8 cellular contexts compared by ENCODE assay signal in the genomic region with DNA sequence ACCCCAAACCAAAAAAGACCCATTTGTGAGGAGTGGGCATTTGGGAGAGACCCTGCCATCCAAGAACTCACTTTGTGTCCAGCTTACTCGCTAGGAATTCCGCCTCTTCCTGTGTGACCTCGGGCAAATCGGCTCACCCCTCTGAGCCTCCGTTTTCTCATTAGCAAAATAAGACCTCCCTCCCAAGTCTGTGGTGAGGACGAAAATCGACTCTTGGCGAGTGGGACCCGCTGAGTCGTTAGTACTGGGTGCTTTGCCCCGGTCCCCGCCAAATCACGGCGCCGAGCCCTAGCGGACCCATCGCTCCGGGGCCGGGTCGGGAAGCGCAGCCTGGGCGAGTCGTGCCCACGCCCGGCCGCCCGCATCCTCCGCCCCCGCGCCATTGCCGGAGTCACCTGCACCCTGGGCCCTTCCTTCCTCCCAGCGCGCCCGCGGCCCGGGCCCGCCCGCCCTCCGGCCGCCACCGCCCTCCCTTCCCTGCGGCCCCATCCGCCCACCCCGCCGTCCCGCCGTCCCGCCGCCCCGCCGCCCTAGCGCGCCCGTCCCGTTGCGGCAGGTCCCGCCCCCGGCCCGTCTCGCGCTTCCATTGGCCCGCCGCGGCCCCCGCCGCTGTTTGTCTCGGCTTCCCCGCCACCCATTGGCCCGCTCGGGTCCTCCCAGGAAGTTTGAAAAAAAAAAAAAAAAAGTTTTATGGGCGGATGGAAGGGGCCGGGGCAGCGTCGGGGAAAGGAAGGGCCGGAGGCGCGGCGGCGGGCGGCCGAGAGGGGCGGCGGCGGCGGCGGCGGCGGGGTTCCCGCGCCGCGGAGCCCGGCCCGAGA. TPM values are rescaled to one million over a fixed set of nuclear protein-coding genes. Genes with fewer than 3 reads are reported as not detected.
DNase-seq lines count a peak whose midpoint lies in the region; ATAC-seq and TF ChIP-seq lines count a peak whose summit lies in the region.

No MANE protein-coding gene starts in this region.

- H3K4me1 ChIP-seq in BE2C = peaks cover 25% of the 10 kb centered on the region

- H3K9me3 ChIP-seq in BE2C = no peaks in the 10 kb centered on the region

- peak overlapping the region; percentile 86 for H3K4me3 ChIP-seq in BE2C (ENCODE audit: low read depth, low read length)
- peak overlapping the region; percentile 96 for H3K4me3 ChIP-seq in epithelial cell of proximal tubule (ENCODE audit: low read depth, low read length)

- H3K27me3 ChIP-seq in BE2C = no peaks in the 10 kb centered on the region

- TF ChIP-seq CTCF in BE2C (IDR thresholded peaks at IDR 0.05; ENCODE audit: low read depth, low read length) (no peak), epithelial cell of proximal tubule (conservative IDR thresholded peaks at IDR 0.05; ENCODE audit: low read depth, low read length) (no peak)

- ATAC-seq in GM19372 (IDR thresholded peaks at IDR 0.05; ENCODE audit: low read depth, unreplicated experiment) = peak; percentile 77

- DNase-seq in BE2C (peak; percentile 93), HS-5 (ENCODE audit: low read depth) (peak; percentile 56), OCI-M1 (lab: John Stamatoyannopoulos, UW) (peak; percentile 92), epithelial cell of proximal tubule (ENCODE audit: low read depth) (no peak), mucosa of gallbladder (ENCODE audit: low spot score) (peak; percentile 92)
- DNase-seq in activated T-cell treated with anti-CD3 and anti-CD28 coated beads, Interleukin-2, amount 50 U/mL, for 1 hour = peak; percentile 85
- peak; percentile 83 to 87 for DNase-seq in stimulated activated CD8-positive, alpha-beta memory T cell treated with anti-CD3 and anti-CD28 coated beads, Interleukin-2, amount 100 ng/mL, for 48 hours (ENCODE audit: low read depth in 2 of 2)

- H3K36me3 ChIP-seq in BE2C = peaks cover 5% of the 10 kb centered on the region; the same call in 1 of the 2 replicates

RNA-seq across cellular contexts. Expression of a gene that starts 48.9 kb away (rescaled TPM):
- 25.0 TPM for polyA plus RNA-seq in BE2C (2012; ENCODE audit: insufficient read depth, insufficient read length, low read depth)
- 75.1 and 82.2 TPM in 2 replicates for total RNA-seq in epithelial cell of proximal tubule
- total RNA-seq in mucosa of gallbladder = 119 TPM

RNA-seq across cellular contexts. Expression of a gene that starts 59.6 kb away (rescaled TPM):
- 47.3 TPM for polyA plus RNA-seq in BE2C (2012; ENCODE audit: insufficient read depth, insufficient read length, low read depth)
- total RNA-seq in epithelial cell of proximal tubule (18.2 and 47.9 TPM in 2 replicates), mucosa of gallbladder (27.1 TPM)
